In genomic region chr19:12939292-12939606, GRCh38 we compare ENCODE assay signal across 8 cellular contexts. TPM values are rescaled to one million over a fixed set of nuclear protein-coding genes. Genes with fewer than 3 reads are reported as not detected.
DNase-seq lines count a peak whose midpoint lies in the region; FAIRE-seq and TF ChIP-seq lines count a peak whose summit lies in the region.

No MANE protein-coding gene starts in this region.

- peaks cover 9% of the 10 kb centered on the region; the same call in 1 of the 2 replicates for H3K4me1 ChIP-seq in iPS-20b (ENCODE audit: insufficient read depth, low read length)

- H3K4me3 ChIP-seq in MG63: peak overlapping the region; percentile 95
- peak overlapping the region; percentile 100 for H3K4me3 ChIP-seq in iPS-20b (ENCODE audit: low read length)

- peak overlapping the region; percentile 67 for H3K27ac ChIP-seq in iPS-20b (ENCODE audit: low read length)

- no peak for TF ChIP-seq CTCF in D721Med (IDR thresholded peaks at IDR 0.05; ENCODE audit: insufficient read depth, missing control alignments)

- no peaks in the 10 kb centered on the region for H3K9me3 ChIP-seq in MG63
- no peaks in the 10 kb centered on the region for H3K9me3 ChIP-seq in iPS-20b (ENCODE audit: insufficient read depth, low read depth, low read length)

- H3K36me3 ChIP-seq in MG63 (peaks cover 54% of the 10 kb centered on the region), iPS-20b (ENCODE audit: insufficient read depth, low read depth, low read length) (peaks cover 57% of the 10 kb centered on the region)

- FAIRE-seq in D721Med (lab: Jason Lieb, UNC): no peak

- peak; percentile 30 for DNase-seq in AG20443 (ENCODE audit: low spot score)
- DNase-seq in MG63: peak; percentile 52
- peak; percentile 69 for DNase-seq in amniotic epithelial cell (ENCODE audit: low read depth)
- peak; percentile 58 for DNase-seq in stimulated activated CD4-positive, alpha-beta T cell treated with anti-CD3 and anti-CD28 coated beads, Interleukin-15, amount 100 ng/mL, for 24 hours
- no peak for DNase-seq in NCI-H774 (lab: John Stamatoyannopoulos, UW)
- DNase-seq in D721Med (ENCODE audit: insufficient read length, low spot score): no peak
- no peak for DNase-seq in MV-4-11 (lab: John Stamatoyannopoulos, UW)

- peak overlapping the region; percentile 98 for H3K9ac ChIP-seq in iPS-20b (ENCODE audit: low read depth, low read length)

- H3K27me3 ChIP-seq in MG63: no peaks in the 10 kb centered on the region
- no peaks in the 10 kb centered on the region for H3K27me3 ChIP-seq in iPS-20b (ENCODE audit: insufficient read depth, low read length)

RNA-seq across cellular contexts. Expression of gene CALR, which starts 0.8 kb away (rescaled TPM):
- 1,902 and 1,921 TPM in 2 replicates for total RNA-seq in MG63 (2014; rRNA removed; shearing (Covaris generic); ENCODE audit: low replicate concordance)

RNA-seq across cellular contexts. Expression of gene FARSA, which starts 5.7 kb away (rescaled TPM):
- 184 and 410 TPM in 2 replicates for total RNA-seq in MG63 (2014; rRNA removed; shearing (Covaris generic); ENCODE audit: low replicate concordance)

RNA-seq across cellular contexts. Expression of gene RAD23A, which starts 6.4 kb away (rescaled TPM):
- total RNA-seq in MG63 (2014; rRNA removed; shearing (Covaris generic); ENCODE audit: low replicate concordance): 211 and 354 TPM in 2 replicates

RNA-seq across cellular contexts. Expression of gene GADD45GIP1, which starts 17.8 kb away (rescaled TPM):
- total RNA-seq in MG63 (2014; rRNA removed; shearing (Covaris generic); ENCODE audit: low replicate concordance): 225 and 240 TPM in 2 replicates

RNA-seq across cellular contexts. Expression of gene SYCE2, which starts 20.2 kb away (rescaled TPM):
- 1.7 and 2.4 TPM in 2 replicates for total RNA-seq in MG63 (2014; rRNA removed; shearing (Covaris generic); ENCODE audit: low replicate concordance)

Comparison
In these comparisons a context has a peak if more than half of its experiments do, and no peak if none do; other contexts are left out.
1. DNase-seq: peak in AG20443 (single experiment), MG63 (single experiment), amniotic epithelial cell (single experiment) and stimulated activated CD4-positive, alpha-beta T cell treated with anti-CD3 and anti-CD28 coated beads, Interleukin-15, amount 100 ng/mL, for 24 hours (single experiment); none in NCI-H774 (single experiment), D721Med (single experiment) and MV-4-11 (single experiment).